In the genomic region with DNA sequence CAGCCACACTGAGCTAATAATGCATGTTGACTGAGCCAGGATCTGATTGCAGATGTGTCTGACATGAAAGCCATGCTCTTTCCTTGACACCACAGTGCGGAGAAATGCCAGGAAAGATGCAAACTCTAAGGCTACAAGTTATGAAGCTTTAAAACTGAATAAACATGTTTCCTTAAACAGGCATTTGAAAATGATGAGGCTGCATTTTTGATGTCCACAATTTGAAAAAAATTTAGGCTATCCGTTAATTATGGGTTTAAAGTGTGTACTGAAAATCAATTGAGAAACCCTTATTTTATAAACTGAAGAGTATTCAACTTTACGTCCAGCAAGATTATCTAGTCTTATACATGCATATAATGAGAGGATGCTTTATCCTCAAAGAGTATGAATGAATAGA, we compare ENCODE assay signal across 31 cellular contexts.
"Had no signal": no experiment of that assay in that cellular context is flagged by ENCODE, and none has a peak within 500 bp of the region (broad histone marks: within the 10 kb centered on the region; RNA-seq: fewer than 3 reads in every experiment).

No MANE protein-coding gene starts in this region.

- ATAC-seq: activated CD4-positive, CD25-positive, alpha-beta regulatory T cell treated with anti-CD3 and anti-CD28 coated beads, Interleukin-2, amount 50 U/mL, for 24 hours; activated CD8-positive, alpha-beta T cell treated with anti-CD3 and anti-CD28 coated beads for 36 hours; activated naive CD8-positive, alpha-beta T cell treated with anti-CD3 and anti-CD28 coated beads, Interleukin-2, amount 50 U/mL, for 24 hours; activated T-cell treated with anti-CD3 and anti-CD28 coated beads, Interleukin-2, amount 50 U/mL, for 4 hours; activated T-helper 17 cell treated with anti-CD3 and anti-CD28 coated beads, Interleukin-2, amount 50 U/mL, for 72 hours; body of pancreas; T-helper 17 cell had no signal

- DNase-seq: activated B cell treated with CpG ODN at 0.5 μM for 24 hours; activated CD4-positive, alpha-beta T cell treated with anti-CD3 and anti-CD28 coated beads for 48 hours; activated CD4-positive, alpha-beta T cell treated with anti-CD3 and anti-CD28 coated beads, Interleukin-2, amount 50 U/mL, for 1 hour; activated CD4-positive, alpha-beta T cell treated with anti-CD3 and anti-CD28 coated beads, Interleukin-2, amount 50 U/mL, for 48 hours; activated CD8-positive, alpha-beta memory T cell treated with anti-CD3 and anti-CD28 coated beads for 24 hours; activated CD8-positive, alpha-beta T cell treated with anti-CD3 and anti-CD28 coated beads for 36 hours; activated effector memory CD4-positive, alpha-beta T cell treated with anti-CD3 and anti-CD28 coated beads, Interleukin-2, amount 50 U/mL, for 16 hours; activated naive CD4-positive, alpha-beta T cell treated with anti-CD3 and anti-CD28 coated beads for 36 hours; activated naive CD8-positive, alpha-beta T cell treated with anti-CD3 and anti-CD28 coated beads for 36 hours; activated naive CD8-positive, alpha-beta T cell treated with anti-CD3 and anti-CD28 coated beads, Interleukin-2, amount 50 U/mL, for 24 hours; activated T-cell treated with anti-CD3 and anti-CD28 coated beads, Interleukin-2, amount 50 U/mL, for 4 hours; adrenal gland; amygdala; aorta; body of pancreas; central memory CD4-positive, alpha-beta T cell; cerebellar nuclear complex; colonic mucosa; effector CD8-positive, alpha-beta T cell; esophagus squamous epithelium; foreskin melanocyte; head of caudate nucleus; T-helper 1 cell; T-helper 17 cell; T1000; WERI-Rb-1 had no signal

- H3K27me3 ChIP-seq: adrenal gland, body of pancreas, colonic mucosa, esophagus squamous epithelium had no signal

- H3K4me3 ChIP-seq: adrenal gland, body of pancreas, colonic mucosa, esophagus squamous epithelium had no signal

- H3K4me1 ChIP-seq: adrenal gland, body of pancreas, colonic mucosa had no signal

- H3K27ac ChIP-seq: adrenal gland, body of pancreas, colonic mucosa, epithelial cell of prostate, esophagus squamous epithelium, WERI-Rb-1 had no signal

- H3K36me3 ChIP-seq: colonic mucosa, esophagus squamous epithelium, WERI-Rb-1 had no signal

- FAIRE-seq: endometrium, endothelial cell of umbilical vein had no signal

- H3K9me3 ChIP-seq: adrenal gland, body of pancreas, colonic mucosa, esophagus squamous epithelium had no signal
